Comparison of ENCODE assay signal across 2 cellular contexts in the genomic region with DNA sequence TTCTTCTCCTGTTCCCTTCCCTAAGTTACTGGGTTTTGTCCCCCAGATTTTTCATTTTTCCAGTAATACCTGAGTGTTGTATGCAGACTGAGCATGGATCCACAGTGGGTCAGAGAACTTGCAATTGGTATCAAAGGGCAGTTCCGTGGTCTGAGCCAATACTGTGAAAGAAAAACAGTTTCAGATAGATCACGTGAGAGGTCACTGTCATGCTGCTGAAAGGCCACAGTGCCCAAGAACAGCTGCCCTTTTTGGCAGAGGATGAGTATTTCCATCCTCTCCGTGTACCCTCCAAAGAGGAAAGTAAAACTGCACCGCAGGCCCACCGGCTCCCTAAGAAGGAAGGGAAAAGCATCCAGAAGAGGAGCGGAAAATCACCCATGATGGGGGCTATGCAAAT.
TF ChIP-seq lines count a peak whose summit lies in the region.

No MANE protein-coding gene starts in this region.

TF ChIP-seq in liver, 16 proteins besides CTCF, POLR2A, EP300 and RAD21 (continued from another document):
- TF ChIP-seq, protein P1, sequence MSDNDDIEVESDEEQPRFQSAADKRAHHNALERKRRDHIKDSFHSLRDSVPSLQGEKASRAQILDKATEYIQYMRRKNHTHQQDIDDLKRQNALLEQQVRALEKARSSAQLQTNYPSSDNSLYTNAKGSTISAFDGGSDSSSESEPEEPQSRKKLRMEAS (IDR thresholded peaks at IDR 0.05) = no peak
- TF ChIP-seq SP1 (IDR thresholded peaks at IDR 0.05) (peak; percentile 86), HNF4G (IDR thresholded peaks at IDR 0.05) (peak; percentile 55), HNF4A (conservative IDR thresholded peaks at IDR 0.05) (peak; percentile 88 to 90), FOXA2 (IDR thresholded peaks at IDR 0.05) (no peak), FOXA1 (IDR thresholded peaks at IDR 0.05) (peak; percentile 9), GABPA (IDR thresholded peaks at IDR 0.05 in 1 of 2, conservative IDR thresholded peaks at IDR 0.05 in 1 of 2) (peak in 1 of 2 donors; percentile 27)
- TF ChIP-seq, protein P2, sequence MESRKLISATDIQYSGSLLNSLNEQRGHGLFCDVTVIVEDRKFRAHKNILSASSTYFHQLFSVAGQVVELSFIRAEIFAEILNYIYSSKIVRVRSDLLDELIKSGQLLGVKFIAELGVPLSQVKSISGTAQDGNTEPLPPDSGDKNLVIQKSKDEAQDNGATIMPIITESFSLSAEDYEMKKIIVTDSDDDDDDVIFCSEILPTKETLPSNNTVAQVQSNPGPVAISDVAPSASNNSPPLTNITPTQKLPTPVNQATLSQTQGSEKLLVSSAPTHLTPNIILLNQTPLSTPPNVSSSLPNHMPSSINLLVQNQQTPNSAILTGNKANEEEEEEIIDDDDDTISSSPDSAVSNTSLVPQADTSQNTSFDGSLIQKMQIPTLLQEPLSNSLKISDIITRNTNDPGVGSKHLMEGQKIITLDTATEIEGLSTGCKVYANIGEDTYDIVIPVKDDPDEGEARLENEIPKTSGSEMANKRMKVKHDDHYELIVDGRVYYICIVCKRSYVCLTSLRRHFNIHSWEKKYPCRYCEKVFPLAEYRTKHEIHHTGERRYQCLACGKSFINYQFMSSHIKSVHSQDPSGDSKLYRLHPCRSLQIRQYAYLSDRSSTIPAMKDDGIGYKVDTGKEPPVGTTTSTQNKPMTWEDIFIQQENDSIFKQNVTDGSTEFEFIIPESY (IDR thresholded peaks at IDR 0.05) = no peak
- TF ChIP-seq, protein P3, sequence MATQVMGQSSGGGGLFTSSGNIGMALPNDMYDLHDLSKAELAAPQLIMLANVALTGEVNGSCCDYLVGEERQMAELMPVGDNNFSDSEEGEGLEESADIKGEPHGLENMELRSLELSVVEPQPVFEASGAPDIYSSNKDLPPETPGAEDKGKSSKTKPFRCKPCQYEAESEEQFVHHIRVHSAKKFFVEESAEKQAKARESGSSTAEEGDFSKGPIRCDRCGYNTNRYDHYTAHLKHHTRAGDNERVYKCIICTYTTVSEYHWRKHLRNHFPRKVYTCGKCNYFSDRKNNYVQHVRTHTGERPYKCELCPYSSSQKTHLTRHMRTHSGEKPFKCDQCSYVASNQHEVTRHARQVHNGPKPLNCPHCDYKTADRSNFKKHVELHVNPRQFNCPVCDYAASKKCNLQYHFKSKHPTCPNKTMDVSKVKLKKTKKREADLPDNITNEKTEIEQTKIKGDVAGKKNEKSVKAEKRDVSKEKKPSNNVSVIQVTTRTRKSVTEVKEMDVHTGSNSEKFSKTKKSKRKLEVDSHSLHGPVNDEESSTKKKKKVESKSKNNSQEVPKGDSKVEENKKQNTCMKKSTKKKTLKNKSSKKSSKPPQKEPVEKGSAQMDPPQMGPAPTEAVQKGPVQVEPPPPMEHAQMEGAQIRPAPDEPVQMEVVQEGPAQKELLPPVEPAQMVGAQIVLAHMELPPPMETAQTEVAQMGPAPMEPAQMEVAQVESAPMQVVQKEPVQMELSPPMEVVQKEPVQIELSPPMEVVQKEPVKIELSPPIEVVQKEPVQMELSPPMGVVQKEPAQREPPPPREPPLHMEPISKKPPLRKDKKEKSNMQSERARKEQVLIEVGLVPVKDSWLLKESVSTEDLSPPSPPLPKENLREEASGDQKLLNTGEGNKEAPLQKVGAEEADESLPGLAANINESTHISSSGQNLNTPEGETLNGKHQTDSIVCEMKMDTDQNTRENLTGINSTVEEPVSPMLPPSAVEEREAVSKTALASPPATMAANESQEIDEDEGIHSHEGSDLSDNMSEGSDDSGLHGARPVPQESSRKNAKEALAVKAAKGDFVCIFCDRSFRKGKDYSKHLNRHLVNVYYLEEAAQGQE (IDR thresholded peaks at IDR 0.05) = no peak

TF ChIP-seq in HepG2, 621 proteins besides CTCF, POLR2A, EP300 and RAD21 (continued from another document):
- TF ChIP-seq, protein P3 (IDR thresholded peaks at IDR 0.05; ENCODE audit: borderline replicate concordance in 1 of 2, low read depth in 1 of 2, low read length in 2 of 2) = no peak
- TF ChIP-seq GLI4 (CRISPR knock-in tag; IDR thresholded peaks at IDR 0.05; ENCODE audit: borderline replicate concordance) (no peak), CAMTA2 (CRISPR knock-in tag; IDR thresholded peaks at IDR 0.05; ENCODE audit: borderline replicate concordance) (no peak), TCF7 (IDR thresholded peaks at IDR 0.05; ENCODE audit: low read depth) (no peak), RBFOX2 (IDR thresholded peaks at IDR 0.05; ENCODE audit: low read depth, low read length) (no peak), ZNF713 (CRISPR knock-in tag; IDR thresholded peaks at IDR 0.05) (no peak), ZNF484 (CRISPR knock-in tag; IDR thresholded peaks at IDR 0.05; ENCODE audit: borderline replicate concordance, low read depth) (no peak)
- TF ChIP-seq, protein P4, sequence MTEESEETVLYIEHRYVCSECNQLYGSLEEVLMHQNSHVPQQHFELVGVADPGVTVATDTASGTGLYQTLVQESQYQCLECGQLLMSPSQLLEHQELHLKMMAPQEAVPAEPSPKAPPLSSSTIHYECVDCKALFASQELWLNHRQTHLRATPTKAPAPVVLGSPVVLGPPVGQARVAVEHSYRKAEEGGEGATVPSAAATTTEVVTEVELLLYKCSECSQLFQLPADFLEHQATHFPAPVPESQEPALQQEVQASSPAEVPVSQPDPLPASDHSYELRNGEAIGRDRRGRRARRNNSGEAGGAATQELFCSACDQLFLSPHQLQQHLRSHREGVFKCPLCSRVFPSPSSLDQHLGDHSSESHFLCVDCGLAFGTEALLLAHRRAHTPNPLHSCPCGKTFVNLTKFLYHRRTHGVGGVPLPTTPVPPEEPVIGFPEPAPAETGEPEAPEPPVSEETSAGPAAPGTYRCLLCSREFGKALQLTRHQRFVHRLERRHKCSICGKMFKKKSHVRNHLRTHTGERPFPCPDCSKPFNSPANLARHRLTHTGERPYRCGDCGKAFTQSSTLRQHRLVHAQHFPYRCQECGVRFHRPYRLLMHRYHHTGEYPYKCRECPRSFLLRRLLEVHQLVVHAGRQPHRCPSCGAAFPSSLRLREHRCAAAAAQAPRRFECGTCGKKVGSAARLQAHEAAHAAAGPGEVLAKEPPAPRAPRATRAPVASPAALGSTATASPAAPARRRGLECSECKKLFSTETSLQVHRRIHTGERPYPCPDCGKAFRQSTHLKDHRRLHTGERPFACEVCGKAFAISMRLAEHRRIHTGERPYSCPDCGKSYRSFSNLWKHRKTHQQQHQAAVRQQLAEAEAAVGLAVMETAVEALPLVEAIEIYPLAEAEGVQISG (CRISPR knock-in tag; IDR thresholded peaks at IDR 0.05) = no peak
TF ChIP-seq in HepG2: peak in this region for 0.
